ENCODE assay signal across 14 cellular contexts in the genomic region with DNA sequence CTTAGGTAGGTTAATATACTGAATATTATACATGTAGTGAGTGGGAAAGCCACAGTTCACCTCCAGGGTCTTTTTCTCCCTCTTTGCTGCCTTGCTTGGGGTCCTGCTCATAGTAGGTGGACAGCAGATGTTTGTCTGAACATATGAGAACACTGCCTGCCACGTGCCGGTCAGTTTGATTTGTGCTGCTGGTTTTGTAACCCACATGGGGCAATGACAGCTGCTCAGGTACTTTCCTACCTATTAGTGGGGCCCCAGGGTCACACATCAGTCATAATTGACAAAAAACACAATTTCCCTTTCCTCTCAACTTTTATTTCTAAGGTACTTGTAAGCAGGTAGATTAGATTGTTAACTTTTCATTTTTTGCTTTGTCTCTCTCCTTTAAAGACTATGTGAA.
"Had no signal": no experiment of that assay in that cellular context is flagged by ENCODE, and none has a peak within 500 bp of the region (broad histone marks: within the 10 kb centered on the region; RNA-seq: fewer than 3 reads in every experiment).

No MANE protein-coding gene starts in this region.

- ATAC-seq: right lobe of liver had no signal

- H3K36me3 ChIP-seq: ascending aorta, breast epithelium, ovary, right lobe of liver, thyroid gland, uterus had no signal

- H3K4me1 Mint-ChIP-seq: mesothelial cell of epicardium had no signal

- H3K36me3 Mint-ChIP-seq: mesothelial cell of epicardium had no signal

- H3K9me3 ChIP-seq: ascending aorta, breast epithelium, ovary, right lobe of liver, thyroid gland, uterus had no signal

- H3K4me3 Mint-ChIP-seq: mesothelial cell of epicardium had no signal

- H3K9me3 Mint-ChIP-seq: mesothelial cell of epicardium had no signal

- H3K27me3 ChIP-seq: ascending aorta, breast epithelium, ovary, right lobe of liver, thyroid gland, uterus had no signal

- H3K27ac ChIP-seq: ascending aorta, breast epithelium, epithelial cell of prostate, ovary, right lobe of liver, thyroid gland, uterus had no signal

- DNase-seq: activated CD4-positive, alpha-beta T cell treated with anti-CD3 and anti-CD28 coated beads, Interleukin-2, amount 50 U/mL, for 48 hours; activated CD4-positive, CD25-positive, alpha-beta regulatory T cell treated with anti-CD3 and anti-CD28 coated beads, Interleukin-2, amount 50 U/mL, for 72 hours; dermis blood vessel endothelial cell; foreskin melanocyte; head of caudate nucleus; ovary; right lobe of liver; T1000; thyroid gland; uterus had no signal

- H3K4me3 ChIP-seq: ascending aorta, breast epithelium, ovary, right lobe of liver, thyroid gland, uterus had no signal

- H3K27ac Mint-ChIP-seq: mesothelial cell of epicardium had no signal

- H3K4me1 ChIP-seq: uterus had no signal
